1 cellular context compared by ENCODE assay signal in the genomic region with DNA sequence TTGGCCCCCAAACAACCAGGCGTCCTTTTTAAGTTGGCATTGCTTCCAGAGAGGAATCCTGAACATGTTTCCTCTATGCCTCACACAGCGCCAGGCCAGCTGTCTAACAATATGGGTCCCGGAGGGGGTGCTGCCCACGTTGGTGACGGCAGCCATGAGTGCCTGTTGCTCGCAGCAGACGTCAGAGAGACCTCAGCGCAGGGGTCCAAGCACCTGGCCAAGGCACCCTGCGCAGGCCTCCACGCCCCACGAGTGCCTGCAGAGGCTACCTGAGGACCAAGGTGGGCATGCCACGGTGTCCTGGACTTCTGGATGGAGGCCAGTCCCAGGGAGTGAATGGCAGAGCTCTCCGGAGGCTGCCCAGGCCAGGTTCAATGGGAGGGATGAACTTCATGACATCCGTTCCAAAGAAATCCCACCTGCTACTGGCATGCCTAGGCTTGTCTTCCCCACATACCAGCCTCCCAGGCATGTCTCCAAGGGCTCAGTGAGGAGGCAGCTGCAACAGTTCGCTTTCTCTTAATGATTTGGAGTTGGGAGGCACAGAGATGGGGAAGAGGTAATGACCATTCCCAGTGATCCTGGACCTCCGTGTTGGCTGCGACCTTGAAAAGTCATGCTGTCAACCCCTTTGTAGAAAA.
TF ChIP-seq lines count a peak whose summit lies in the region.

No MANE protein-coding gene starts in this region.

TF ChIP-seq in liver, 16 proteins besides CTCF, POLR2A, EP300 and RAD21 (continued from another document):
- TF ChIP-seq, protein P1, sequence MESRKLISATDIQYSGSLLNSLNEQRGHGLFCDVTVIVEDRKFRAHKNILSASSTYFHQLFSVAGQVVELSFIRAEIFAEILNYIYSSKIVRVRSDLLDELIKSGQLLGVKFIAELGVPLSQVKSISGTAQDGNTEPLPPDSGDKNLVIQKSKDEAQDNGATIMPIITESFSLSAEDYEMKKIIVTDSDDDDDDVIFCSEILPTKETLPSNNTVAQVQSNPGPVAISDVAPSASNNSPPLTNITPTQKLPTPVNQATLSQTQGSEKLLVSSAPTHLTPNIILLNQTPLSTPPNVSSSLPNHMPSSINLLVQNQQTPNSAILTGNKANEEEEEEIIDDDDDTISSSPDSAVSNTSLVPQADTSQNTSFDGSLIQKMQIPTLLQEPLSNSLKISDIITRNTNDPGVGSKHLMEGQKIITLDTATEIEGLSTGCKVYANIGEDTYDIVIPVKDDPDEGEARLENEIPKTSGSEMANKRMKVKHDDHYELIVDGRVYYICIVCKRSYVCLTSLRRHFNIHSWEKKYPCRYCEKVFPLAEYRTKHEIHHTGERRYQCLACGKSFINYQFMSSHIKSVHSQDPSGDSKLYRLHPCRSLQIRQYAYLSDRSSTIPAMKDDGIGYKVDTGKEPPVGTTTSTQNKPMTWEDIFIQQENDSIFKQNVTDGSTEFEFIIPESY (IDR thresholded peaks at IDR 0.05) = no peak
- TF ChIP-seq NR2F2 (IDR thresholded peaks at IDR 0.05) (no peak), TAF1 (conservative IDR thresholded peaks at IDR 0.05) (no peak), EGR1 (IDR thresholded peaks at IDR 0.05; ENCODE audit: low read depth in 2 of 2) (no peak), RXRA (IDR thresholded peaks at IDR 0.05) (no peak), FOXA2 (IDR thresholded peaks at IDR 0.05) (no peak), HNF4A (conservative IDR thresholded peaks at IDR 0.05) (no peak), SP1 (IDR thresholded peaks at IDR 0.05) (no peak), GABPA (IDR thresholded peaks at IDR 0.05 in 1 of 2, conservative IDR thresholded peaks at IDR 0.05 in 1 of 2) (no peak), YY1 (IDR thresholded peaks at IDR 0.05) (no peak), JUND (IDR thresholded peaks at IDR 0.05) (no peak)
- TF ChIP-seq, protein P2, sequence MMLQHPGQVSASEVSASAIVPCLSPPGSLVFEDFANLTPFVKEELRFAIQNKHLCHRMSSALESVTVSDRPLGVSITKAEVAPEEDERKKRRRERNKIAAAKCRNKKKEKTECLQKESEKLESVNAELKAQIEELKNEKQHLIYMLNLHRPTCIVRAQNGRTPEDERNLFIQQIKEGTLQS (IDR thresholded peaks at IDR 0.05) = no peak
- TF ChIP-seq, protein P3, sequence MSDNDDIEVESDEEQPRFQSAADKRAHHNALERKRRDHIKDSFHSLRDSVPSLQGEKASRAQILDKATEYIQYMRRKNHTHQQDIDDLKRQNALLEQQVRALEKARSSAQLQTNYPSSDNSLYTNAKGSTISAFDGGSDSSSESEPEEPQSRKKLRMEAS (IDR thresholded peaks at IDR 0.05) = no peak
- TF ChIP-seq, protein P4, sequence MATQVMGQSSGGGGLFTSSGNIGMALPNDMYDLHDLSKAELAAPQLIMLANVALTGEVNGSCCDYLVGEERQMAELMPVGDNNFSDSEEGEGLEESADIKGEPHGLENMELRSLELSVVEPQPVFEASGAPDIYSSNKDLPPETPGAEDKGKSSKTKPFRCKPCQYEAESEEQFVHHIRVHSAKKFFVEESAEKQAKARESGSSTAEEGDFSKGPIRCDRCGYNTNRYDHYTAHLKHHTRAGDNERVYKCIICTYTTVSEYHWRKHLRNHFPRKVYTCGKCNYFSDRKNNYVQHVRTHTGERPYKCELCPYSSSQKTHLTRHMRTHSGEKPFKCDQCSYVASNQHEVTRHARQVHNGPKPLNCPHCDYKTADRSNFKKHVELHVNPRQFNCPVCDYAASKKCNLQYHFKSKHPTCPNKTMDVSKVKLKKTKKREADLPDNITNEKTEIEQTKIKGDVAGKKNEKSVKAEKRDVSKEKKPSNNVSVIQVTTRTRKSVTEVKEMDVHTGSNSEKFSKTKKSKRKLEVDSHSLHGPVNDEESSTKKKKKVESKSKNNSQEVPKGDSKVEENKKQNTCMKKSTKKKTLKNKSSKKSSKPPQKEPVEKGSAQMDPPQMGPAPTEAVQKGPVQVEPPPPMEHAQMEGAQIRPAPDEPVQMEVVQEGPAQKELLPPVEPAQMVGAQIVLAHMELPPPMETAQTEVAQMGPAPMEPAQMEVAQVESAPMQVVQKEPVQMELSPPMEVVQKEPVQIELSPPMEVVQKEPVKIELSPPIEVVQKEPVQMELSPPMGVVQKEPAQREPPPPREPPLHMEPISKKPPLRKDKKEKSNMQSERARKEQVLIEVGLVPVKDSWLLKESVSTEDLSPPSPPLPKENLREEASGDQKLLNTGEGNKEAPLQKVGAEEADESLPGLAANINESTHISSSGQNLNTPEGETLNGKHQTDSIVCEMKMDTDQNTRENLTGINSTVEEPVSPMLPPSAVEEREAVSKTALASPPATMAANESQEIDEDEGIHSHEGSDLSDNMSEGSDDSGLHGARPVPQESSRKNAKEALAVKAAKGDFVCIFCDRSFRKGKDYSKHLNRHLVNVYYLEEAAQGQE (IDR thresholded peaks at IDR 0.05) = no peak
